In the genomic region with DNA sequence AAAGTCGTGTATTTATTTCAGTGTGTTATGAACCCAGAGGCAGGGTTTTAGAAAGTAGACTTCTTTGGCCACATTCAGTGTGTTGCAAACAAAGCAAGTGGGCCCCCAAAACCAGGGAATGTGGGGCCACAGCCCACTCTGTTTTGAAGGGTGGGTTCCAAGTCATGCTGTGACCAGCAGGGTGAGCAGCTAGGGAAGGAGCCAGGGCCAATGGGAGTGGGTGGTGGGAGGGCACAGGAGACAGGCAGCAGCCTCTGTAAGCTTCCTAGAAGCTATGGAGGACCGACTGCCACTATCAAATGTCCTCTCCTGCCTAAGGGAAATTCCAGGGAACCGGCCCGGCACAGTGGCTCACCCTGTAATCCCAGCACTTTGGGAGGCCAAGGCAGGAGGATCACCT, we compare ENCODE assay signal across 36 cellular contexts. TPM values are rescaled to one million over a fixed set of nuclear protein-coding genes. Genes with fewer than 3 reads are reported as not detected.
"Had no signal": no experiment of that assay in that cellular context is flagged by ENCODE, and none has a peak within 500 bp of the region (broad histone marks: within the 10 kb centered on the region; RNA-seq: fewer than 3 reads in every experiment).

No MANE protein-coding gene starts in this region.

- H3K9me3 ChIP-seq: adrenal gland, ascending aorta, body of pancreas, breast epithelium had no signal

- H3K4me3 ChIP-seq: adrenal gland, ascending aorta, body of pancreas, breast epithelium, cardiac muscle cell had no signal

- FAIRE-seq: astrocyte, bronchial epithelial cell had no signal

- DNase-seq: activated effector memory CD4-positive, alpha-beta T cell treated with anti-CD3 and anti-CD28 coated beads, Interleukin-2, amount 50 U/mL, for 16 hours; activated effector memory CD4-positive, alpha-beta T cell treated with Interleukin-2 at 50 U/mL for 16 hours; activated gamma-delta T cell; activated gamma-delta T cell treated with Interleukin-2 at 50 U/mL for 16 hours; activated naive CD4-positive, alpha-beta T cell; activated naive CD4-positive, alpha-beta T cell treated with anti-CD3 and anti-CD28 coated beads for 36 hours; activated naive CD4-positive, alpha-beta T cell treated with anti-CD3 and anti-CD28 coated beads, Interleukin-2, amount 10 ng/mL, durations not matched to agents 7 days and 5 days; activated naive CD4-positive, alpha-beta T cell treated with anti-CD3 and anti-CD28 coated beads, Interleukin-2, amount 50 U/mL, for 16 hours; activated naive CD4-positive, alpha-beta T cell treated with Interleukin-2 at 50 U/mL for 16 hours; activated naive CD8-positive, alpha-beta T cell treated with anti-CD3 and anti-CD28 coated beads for 36 hours; activated naive CD8-positive, alpha-beta T cell treated with anti-CD3 and anti-CD28 coated beads, Interleukin-2, amount 10 ng/mL, durations not matched to agents 7 days and 5 days; activated naive CD8-positive, alpha-beta T cell treated with anti-CD3 and anti-CD28 coated beads, Interleukin-2, amount 50 U/mL, for 24 hours; activated T-cell treated with anti-CD3 and anti-CD28 coated beads for 4 hours; activated T-cell treated with anti-CD3 and anti-CD28 coated beads, Interleukin-2, amount 50 U/mL, for 1 hour; activated T-cell treated with anti-CD3 and anti-CD28 coated beads, Interleukin-2, amount 50 U/mL, for 24 hours; activated T-cell treated with anti-CD3 and anti-CD28 coated beads, Interleukin-2, amount 50 U/mL, for 4 hours; activated T-cell treated with anti-CD3 and anti-CD28 coated beads, Interleukin-2, amount 50 U/mL, for 48 hours; activated T-cell treated with anti-CD3 and anti-CD28 coated beads, Interleukin-2, amount 50 U/mL, for 72 hours; adrenal gland; amniotic stem cell; amygdala; anterior cingulate cortex; aorta; body of pancreas; brain microvascular endothelial cell; caudate nucleus; central memory CD4-positive, alpha-beta T cell had no signal

- H3K27ac ChIP-seq: adrenal gland, ascending aorta, body of pancreas, brain microvascular endothelial cell, breast epithelium, cardiac muscle cell had no signal

- H3K27me3 ChIP-seq: adrenal gland, ascending aorta, body of pancreas, brain microvascular endothelial cell, breast epithelium, cardiac muscle cell had no signal

- H3K4me1 ChIP-seq: adrenal gland, ascending aorta, body of pancreas, breast epithelium had no signal

- ATAC-seq: activated naive CD4-positive, alpha-beta T cell treated with anti-CD3 and anti-CD28 coated beads, Interleukin-2, amount 50 U/mL, for 72 hours; activated naive CD8-positive, alpha-beta T cell treated with anti-CD3 and anti-CD28 coated beads, Interleukin-2, amount 50 U/mL, for 24 hours; activated T-cell treated with anti-CD3 and anti-CD28 coated beads, Interleukin-2, amount 50 U/mL, for 4 hours; activated T-cell treated with anti-CD3 and anti-CD28 coated beads, Interleukin-2, amount 50 U/mL, for 72 hours; activated T-helper 17 cell treated with anti-CD3 and anti-CD28 coated beads, Interleukin-2, amount 50 U/mL, for 72 hours; body of pancreas had no signal

- H3K36me3 ChIP-seq: adrenal gland, ascending aorta, brain microvascular endothelial cell, breast epithelium, cardiac muscle cell had no signal

RNA-seq across cellular contexts. Expression of a gene that starts 50.4 kb away (rescaled TPM):
- total RNA-seq: activated naive CD4-positive, alpha-beta T cell treated with anti-CD3 and anti-CD28 coated beads for 36 hours; activated naive CD4-positive, alpha-beta T cell treated with anti-CD3 and anti-CD28 coated beads, Interleukin-2, amount 50 U/mL, for 72 hours; activated naive CD8-positive, alpha-beta T cell treated with anti-CD3 and anti-CD28 coated beads for 36 hours; activated naive CD8-positive, alpha-beta T cell treated with anti-CD3 and anti-CD28 coated beads, Interleukin-2, amount 10 ng/mL, durations not matched to agents 7 days and 5 days; activated T-cell treated with anti-CD3 and anti-CD28 coated beads, Interleukin-2, amount 50 U/mL, for 4 hours; activated T-cell treated with anti-CD3 and anti-CD28 coated beads, Interleukin-2, amount 50 U/mL, for 72 hours; activated T-helper 1 cell treated with anti-CD3 and anti-CD28 coated beads, Interleukin-12 subunit alpha, Interleukin-12 subunit beta, Interleukin-2, Interleukin-4 antibody, amounts not matched to agents 30 ng/mL and 10 ng/mL and 1 ng/mL, durations not matched to agents 14 hours and 24 hours and 36 hours; activated T-helper 17 cell treated with anti-CD3 and anti-CD28 coated beads, Interleukin-2, amount 50 U/mL, for 72 hours; activated T-helper 2 cell treated with anti-CD3 and anti-CD28 coated beads, Interferon-gamma antibody, Interleukin-2, Interleukin-4, amounts not matched to agents 10 μg/mL and 5 μg/mL and 100 μg/mL, durations not matched to agents 14 hours and 24 hours and 36 hours; ascending aorta had no signal
- polyA plus RNA-seq: aorta had no signal
